ENCODE assay signal across 19 cellular contexts in genomic region chr10:63795461-63795860, GRCh38.
A peak's percentile ranks its signal among the peaks of the same experiment; 100 is the strongest.
DNase-seq lines count a peak whose midpoint lies in the region; ATAC-seq and TF ChIP-seq lines count a peak whose summit lies in the region.
"Had no signal": no experiment of that assay in that cellular context is flagged by ENCODE, and none has a peak within 500 bp of the region (broad histone marks: within the 10 kb centered on the region; RNA-seq: fewer than 3 reads in every experiment).

No MANE protein-coding gene starts in this region.

- H3F3A ChIP-seq in SK-N-SH (replicated peaks; ENCODE audit: insufficient read depth): no peaks in the 10 kb centered on the region
- H3F3A ChIP-seq in neural cell (ENCODE audit: insufficient read depth, low read length, poor library complexity, severe bottlenecking): no peaks in the 10 kb centered on the region

- no peaks in the 10 kb centered on the region for H3K9me3 Mint-ChIP-seq in activated CD4-positive, alpha-beta memory T cell treated with anti-CD3 and anti-CD28 coated beads for 36 hours

- TF ChIP-seq EP300 in SK-N-SH (IDR thresholded peaks at IDR 0.05; ENCODE audit: borderline replicate concordance in 1 of 2, low read depth in 1 of 2, low read length in 1 of 2) (0 out of 4 replicates have a peak, but pooled peaks of 1 of the 2 experiments have one; percentile 15), neural cell (conservative IDR thresholded peaks at IDR 0.05; ENCODE audit: poor library complexity, severe bottlenecking) (no peak)

- H3K9ac ChIP-seq in SK-N-SH: no peak overlapping the region
- no peak overlapping the region for H3K9ac ChIP-seq in neural cell (ENCODE audit: low read length)
- H3K9ac ChIP-seq: BLaER1 treated with 17β-estradiol and CSF1 and Interleukin-3, amounts not matched to agents 10 nM and 100 nM had no signal

- H3K4me2 ChIP-seq in SK-N-SH (no peak overlapping the region), neural cell (ENCODE audit: low read length) (no peak overlapping the region)
- H3K4me2 ChIP-seq: BLaER1 treated with 17β-estradiol and CSF1 and Interleukin-3, amounts not matched to agents 10 nM and 100 nM had no signal

- H2AFZ ChIP-seq in SK-N-SH (ENCODE audit: low read depth) (no peak overlapping the region), neural cell (ENCODE audit: low read depth, low read length) (no peak overlapping the region)

- POLR2A ChIA-PET in HEK293 (lab: Yijun Ruan, JAX): no interaction called here
- POLR2A ChIA-PET in SK-N-SH (lab: Yijun Ruan, JAX): no interaction called here
- POLR2A ChIA-PET in activated CD4-positive, alpha-beta memory T cell treated with anti-CD3 and anti-CD28 coated beads for 36 hours (lab: Charles Lee): no interaction called here

- no peak for TF ChIP-seq RAD21 in SK-N-SH (IDR thresholded peaks at IDR 0.05; ENCODE audit: low read length)
- no peak for TF ChIP-seq RAD21 in neural cell (conservative IDR thresholded peaks at IDR 0.05)

- no peaks in the 10 kb centered on the region for H4K20me1 ChIP-seq in SK-N-SH (ENCODE audit: insufficient read depth)
- H4K20me1 ChIP-seq in neural cell (ENCODE audit: insufficient read depth): no peaks in the 10 kb centered on the region
- H4K20me1 ChIP-seq: BLaER1 treated with 17β-estradiol and CSF1 and Interleukin-3, amounts not matched to agents 10 nM and 100 nM had no signal

- H3K4me1 ChIP-seq in BE2C: no peaks in the 10 kb centered on the region; the same call in none of the 2 replicates
- H3K4me1 ChIP-seq in HEK293 (ENCODE audit: control insufficient read depth, insufficient read depth, low read length): no peaks in the 10 kb centered on the region
- no peaks in the 10 kb centered on the region; a peak in 1 of 4 replicates for H3K4me1 ChIP-seq in SK-N-SH (ENCODE audit: control insufficient read depth in 1 of 2, insufficient read depth in 2 of 2, low read depth in 1 of 2, low read length in 1 of 2)

- H3K9me3 ChIP-seq in BE2C (no peaks in the 10 kb centered on the region), HEK293 (ENCODE audit: control insufficient read depth, insufficient read depth, low read depth, low read length) (no peaks in the 10 kb centered on the region), SK-N-SH (no peaks in the 10 kb centered on the region), neural cell (ENCODE audit: low read length) (no peaks in the 10 kb centered on the region)

- no peak overlapping the region for H3K27ac Mint-ChIP-seq in activated CD4-positive, alpha-beta memory T cell treated with anti-CD3 and anti-CD28 coated beads for 36 hours
- H3K27ac Mint-ChIP-seq: CD4-positive, alpha-beta memory T cell; CD4-positive, CD25-positive, alpha-beta regulatory T cell; CD8-positive, alpha-beta memory T cell had no signal

- 62% methylated on average over 6 of the region's 6 CpGs for WGBS in SK-N-SH (ENCODE audit: low lambda C conversion rate)

- peaks cover 7% of the 10 kb centered on the region for H3K4me1 Mint-ChIP-seq in activated CD4-positive, alpha-beta memory T cell treated with anti-CD3 and anti-CD28 coated beads for 36 hours (ENCODE audit: low read depth)

- H3K79me2 ChIP-seq in SK-N-SH (ENCODE audit: insufficient read depth) (no peaks in the 10 kb centered on the region), neural cell (replicated peaks; ENCODE audit: insufficient read depth, low read length) (no peaks in the 10 kb centered on the region)

- CTCF ChIA-PET in HEK293 (lab: Yijun Ruan, JAX): no interaction called here
- CTCF ChIA-PET in SK-N-SH (lab: Yijun Ruan, JAX): no interaction called here
- CTCF ChIA-PET in activated CD4-positive, alpha-beta memory T cell treated with anti-CD3 and anti-CD28 coated beads for 36 hours (lab: Charles Lee): no interaction called here

- H3K27me3 Mint-ChIP-seq in activated CD4-positive, alpha-beta memory T cell treated with anti-CD3 and anti-CD28 coated beads for 36 hours: no peaks in the 10 kb centered on the region
- H3K27me3 Mint-ChIP-seq: CD4-positive, alpha-beta memory T cell had no signal

- intact Hi-C loops in activated CD4-positive, alpha-beta memory T cell treated with anti-CD3 and anti-CD28 coated beads for 36 hours (cut with micrococcal nuclease): no loop called here

- TF ChIP-seq CTCF in BE2C (IDR thresholded peaks at IDR 0.05; ENCODE audit: low read depth, low read length) (no peak), HEK293 (tag by site-specific recombination; IDR thresholded peaks at IDR 0.05) (no peak), SK-N-SH (IDR thresholded peaks at IDR 0.05) (no peak), neural cell (IDR thresholded peaks at IDR 0.05; ENCODE audit: poor library complexity, severe bottlenecking) (no peak)

- H3K4me3 ChIP-seq in BE2C (ENCODE audit: low read depth, low read length): no peak overlapping the region
- no peak overlapping the region for H3K4me3 ChIP-seq in HEK293 (ENCODE audit: low read depth, low read length)
- no peak overlapping the region for H3K4me3 ChIP-seq in SK-N-SH (ENCODE audit: low read depth in 2 of 2, low read length in 1 of 2)
- no peak overlapping the region for H3K4me3 ChIP-seq in neural cell (ENCODE audit: low read length)
- H3K4me3 ChIP-seq: BLaER1 treated with 17β-estradiol and CSF1 and Interleukin-3, amounts not matched to agents 10 nM and 100 nM had no signal

- no peaks in the 10 kb centered on the region for H3K27me3 ChIP-seq in BE2C
- no peaks in the 10 kb centered on the region for H3K27me3 ChIP-seq in SK-N-SH (ENCODE audit: insufficient read depth)
- H3K27me3 ChIP-seq in neural cell (ENCODE audit: insufficient read depth, low read depth, low read length): no peaks in the 10 kb centered on the region
- H3K27me3 ChIP-seq: BLaER1 treated with 17β-estradiol and CSF1 and Interleukin-3, amounts not matched to agents 10 nM and 100 nM had no signal

- H3K36me3 ChIP-seq in BE2C (no peaks in the 10 kb centered on the region), HEK293 (ENCODE audit: control insufficient read depth in 2 of 2, insufficient read depth in 1 of 2, low read length in 2 of 2) (no peaks in the 10 kb centered on the region), SK-N-SH (replicated peaks in 1 of 2; ENCODE audit: control insufficient read depth in 1 of 2, insufficient read depth in 2 of 2, low read length in 1 of 2) (no peaks in the 10 kb centered on the region), neural cell (ENCODE audit: insufficient read depth, low read length) (no peaks in the 10 kb centered on the region)
- H3K36me3 ChIP-seq: BLaER1 treated with 17β-estradiol and CSF1 and Interleukin-3, amounts not matched to agents 10 nM and 100 nM had no signal

- ATAC-seq in GM21737 (IDR thresholded peaks at IDR 0.05; ENCODE audit: unreplicated experiment): no peak

- H3K36me3 Mint-ChIP-seq in activated CD4-positive, alpha-beta memory T cell treated with anti-CD3 and anti-CD28 coated beads for 36 hours: no peaks in the 10 kb centered on the region
- H3K36me3 Mint-ChIP-seq: CD4-positive, alpha-beta memory T cell; CD4-positive, CD25-positive, alpha-beta regulatory T cell; CD8-positive, alpha-beta memory T cell had no signal

- peak; percentile 91 for DNase-seq in BE2C
- DNase-seq in SK-N-SH: no peak
- DNase-seq in activated CD4-positive, alpha-beta memory T cell treated with anti-CD3 and anti-CD28 coated beads for 36 hours: no peak
- DNase-seq in CD1c-positive myeloid dendritic cell (ENCODE audit: extremely low spot score): no peak
- DNase-seq: 8988T; ACHN; CD4-positive, alpha-beta memory T cell; CD4-positive, CD25-positive, alpha-beta regulatory T cell; CD8-positive, alpha-beta memory T cell; COR-L47; DMS 273 treated with DMSO at 0.1 percent for 48 hours; DMS153; DMS79 treated with DMSO at 0.1 percent for 48 hours; GF-D8 had no signal

- H3K27ac ChIP-seq in HEK293 (ENCODE audit: extremely low read depth, low read depth, low read length) (no peak overlapping the region), SK-N-SH (ENCODE audit: low read depth in 2 of 2, low read length in 1 of 2) (no peak overlapping the region), neural cell (ENCODE audit: low read length) (no peak overlapping the region)
- H3K27ac ChIP-seq: BLaER1 treated with 17β-estradiol and CSF1 and Interleukin-3, amounts not matched to agents 10 nM and 100 nM; C4-2B had no signal

- H3K9me2 ChIP-seq in SK-N-SH (no peaks in the 10 kb centered on the region), neural cell (ENCODE audit: insufficient read depth, low read length) (no peaks in the 10 kb centered on the region)

- no peak overlapping the region for H3K4me3 Mint-ChIP-seq in activated CD4-positive, alpha-beta memory T cell treated with anti-CD3 and anti-CD28 coated beads for 36 hours
- H3K4me3 Mint-ChIP-seq: CD4-positive, alpha-beta memory T cell; CD4-positive, CD25-positive, alpha-beta regulatory T cell; CD8-positive, alpha-beta memory T cell had no signal

TF ChIP-seq in HEK293, 187 proteins besides CTCF, POLR2A, EP300 and RAD21:
- TF ChIP-seq ZNF629 (tag by site-specific recombination; IDR thresholded peaks at IDR 0.05) (0 out of 2 replicates have a peak, but pooled peaks have one; percentile 26), ZNF585B (tag by site-specific recombination; IDR thresholded peaks at IDR 0.05) (no peak)
TF ChIP-seq in HEK293: peak in this region for 1.

TF ChIP-seq in SK-N-SH, 30 proteins besides CTCF, POLR2A, EP300 and RAD21 (continues in another document):
- TF ChIP-seq MAX (IDR thresholded peaks at IDR 0.05; ENCODE audit: low read depth): no peak

TF ChIP-seq in neural cell, 6 proteins besides CTCF, POLR2A, EP300 and RAD21:
- TF ChIP-seq POLR2AphosphoS5 (IDR thresholded peaks at IDR 0.05) (peak; percentile 23), EZH2 (IDR thresholded peaks at IDR 0.05; ENCODE audit: borderline replicate concordance, insufficient read depth, low read length, poor library complexity, severe bottlenecking) (no peak)
